ENCODE assay signal across 9 cellular contexts in the genomic region with DNA sequence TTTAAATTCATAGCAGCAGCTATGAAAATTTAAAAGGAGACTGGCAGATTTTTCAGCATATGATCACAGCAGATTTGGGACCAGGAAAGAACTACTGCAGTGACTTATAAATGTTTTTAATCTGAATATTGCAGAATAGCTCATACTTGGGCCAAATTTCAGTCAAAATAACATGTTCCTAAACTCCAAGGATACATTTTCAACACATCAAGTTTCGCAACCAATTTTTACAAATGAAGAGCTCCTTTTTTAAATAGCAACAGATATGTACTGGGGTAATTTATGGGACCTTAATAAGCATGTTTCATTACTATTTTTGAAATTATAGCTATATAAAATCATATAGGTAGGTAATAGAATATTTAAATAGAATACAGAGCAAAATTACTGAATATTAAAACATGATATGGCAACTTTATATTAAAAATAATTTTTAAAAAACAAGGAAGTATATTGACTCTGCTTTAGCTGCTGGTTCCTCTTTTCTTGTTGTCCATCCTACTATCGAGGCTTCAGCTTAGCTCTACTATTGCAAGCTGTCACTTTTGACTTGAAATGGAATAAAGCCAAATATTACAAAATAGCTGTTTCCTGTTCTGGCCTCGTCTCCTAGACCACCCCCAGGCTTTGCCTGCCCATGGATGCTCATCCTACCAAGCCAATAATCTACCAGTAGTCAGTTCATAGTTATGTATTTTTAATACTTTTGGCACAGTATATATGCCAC.
DNase-seq lines count a peak whose midpoint lies in the region; ATAC-seq and TF ChIP-seq lines count a peak whose summit lies in the region.
"Had no signal": no experiment of that assay in that cellular context is flagged by ENCODE, and none has a peak within 500 bp of the region (broad histone marks: within the 10 kb centered on the region; RNA-seq: fewer than 3 reads in every experiment).

No MANE protein-coding gene starts in this region.

- no peak overlapping the region for H3K4me3 ChIP-seq in BE2C (ENCODE audit: low read depth, low read length)

- H3K4me3 Mint-ChIP-seq in stimulated activated effector memory CD8-positive, alpha-beta T cell treated with anti-CD3 and anti-CD28 coated beads, Interleukin-12 subunit alpha, Interleukin-12 subunit beta, amount 100 ng/mL, for 72 hours: no peak overlapping the region

- H3K27me3 ChIP-seq in BE2C: no peaks in the 10 kb centered on the region

- peaks cover 59% of the 10 kb centered on the region for H3K4me1 Mint-ChIP-seq in stimulated activated effector memory CD8-positive, alpha-beta T cell treated with anti-CD3 and anti-CD28 coated beads, Interleukin-12 subunit alpha, Interleukin-12 subunit beta, amount 100 ng/mL, for 72 hours

- peak overlapping the region; percentile 50 for H3K27ac Mint-ChIP-seq in stimulated activated effector memory CD8-positive, alpha-beta T cell treated with anti-CD3 and anti-CD28 coated beads, Interleukin-12 subunit alpha, Interleukin-12 subunit beta, amount 100 ng/mL, for 72 hours

- H3K9me3 Mint-ChIP-seq in stimulated activated effector memory CD8-positive, alpha-beta T cell treated with anti-CD3 and anti-CD28 coated beads, Interleukin-12 subunit alpha, Interleukin-12 subunit beta, amount 100 ng/mL, for 72 hours: no peaks in the 10 kb centered on the region

- peaks cover 17% of the 10 kb centered on the region for H3K36me3 ChIP-seq in BE2C

- no peak for TF ChIP-seq CTCF in BE2C (IDR thresholded peaks at IDR 0.05; ENCODE audit: low read depth, low read length)

- H3K9me3 ChIP-seq in BE2C: no peaks in the 10 kb centered on the region

- peaks cover 42% of the 10 kb centered on the region for H3K36me3 Mint-ChIP-seq in stimulated activated effector memory CD8-positive, alpha-beta T cell treated with anti-CD3 and anti-CD28 coated beads, Interleukin-12 subunit alpha, Interleukin-12 subunit beta, amount 100 ng/mL, for 72 hours

- peak; percentile 87 for DNase-seq in SKM-1 (lab: John Stamatoyannopoulos, UW; ENCODE audit: unreplicated experiment)
- DNase-seq in fibroblast of the conjunctiva (ENCODE audit: low read depth): peak; percentile 30
- DNase-seq in stimulated activated effector memory CD8-positive, alpha-beta T cell treated with anti-CD3 and anti-CD28 coated beads, Interleukin-12 subunit alpha, Interleukin-12 subunit beta, amount 100 ng/mL, for 72 hours (ENCODE audit: low spot score in 2 of 2): no peak
- DNase-seq in NCI-H146 treated with DMSO at 0.1 percent for 48 hours (lab: John Stamatoyannopoulos, UW; ENCODE audit: unreplicated experiment): no peak
- no peak for DNase-seq in BE2C
- DNase-seq: activated naive CD4-positive, alpha-beta T cell treated with Interleukin-2 at 50 U/mL for 16 hours had no signal

- ATAC-seq in GM21723 (IDR thresholded peaks at IDR 0.05; ENCODE audit: unreplicated experiment): peak; percentile 38
- no peak for ATAC-seq in stimulated activated effector memory CD8-positive, alpha-beta T cell treated with anti-CD3 and anti-CD28 coated beads, Interleukin-12 subunit alpha, Interleukin-12 subunit beta, amount 100 ng/mL, for 72 hours
- no peak for ATAC-seq in HG03520 (IDR thresholded peaks at IDR 0.05; ENCODE audit: unreplicated experiment)
- no peak for ATAC-seq in HG03095 (IDR thresholded peaks at IDR 0.05; ENCODE audit: unreplicated experiment)

- peaks cover 10% of the 10 kb centered on the region for H3K4me1 ChIP-seq in BE2C

Comparison
In these comparisons a context has a peak if more than half of its experiments do, and no peak if none do; other contexts are left out.
1. DNase-seq: peak in SKM-1 (single experiment) and fibroblast of the conjunctiva (single experiment); none in stimulated activated effector memory CD8-positive, alpha-beta T cell treated with anti-CD3 and anti-CD28 coated beads, Interleukin-12 subunit alpha, Interleukin-12 subunit beta, amount 100 ng/mL, for 72 hours (0 of 2), NCI-H146 treated with DMSO at 0.1 percent for 48 hours (single experiment) and BE2C (single experiment).